Comparison of ENCODE assay signal across 14 cellular contexts in genomic region chr17:42325026-42325425, GRCh38. TPM values are rescaled to one million over a fixed set of nuclear protein-coding genes. Genes with fewer than 3 reads are reported as not detected.
DNase-seq lines count a peak whose midpoint lies in the region; ATAC-seq and TF ChIP-seq lines count a peak whose summit lies in the region.
"Had no signal": no experiment of that assay in that cellular context is flagged by ENCODE, and none has a peak within 500 bp of the region (broad histone marks: within the 10 kb centered on the region; RNA-seq: fewer than 3 reads in every experiment).

No MANE protein-coding gene starts in this region.

- no peak overlapping the region for H3K4me3 Mint-ChIP-seq in activated T-cell treated with anti-CD3 and anti-CD28 coated beads, Interleukin-2, amount 50 U/mL, for 72 hours
- H3K4me3 Mint-ChIP-seq in activated CD4-positive, alpha-beta T cell treated with anti-CD3 and anti-CD28 coated beads, Interleukin-2, amount 10 ng/mL, durations not matched to agents 7 days and 5 days, result no peak overlapping the region

- H3K9ac ChIP-seq in colonic mucosa (ENCODE audit: low read depth in 2 of 2, low read length in 2 of 2), result no peak overlapping the region

- H3K36me3 Mint-ChIP-seq in activated T-cell treated with anti-CD3 and anti-CD28 coated beads, Interleukin-2, amount 50 U/mL, for 72 hours (ENCODE audit: insufficient read depth in 2 of 2), result peaks cover 28 to 67% of the 10 kb centered on the region in 2 donors
- H3K36me3 Mint-ChIP-seq in activated CD4-positive, alpha-beta T cell treated with anti-CD3 and anti-CD28 coated beads, Interleukin-2, amount 10 ng/mL, durations not matched to agents 7 days and 5 days (ENCODE audit: low read depth), result peaks cover 62% of the 10 kb centered on the region

- H3K9me3 Mint-ChIP-seq in activated T-cell treated with anti-CD3 and anti-CD28 coated beads, Interleukin-2, amount 50 U/mL, for 72 hours, result no peaks in the 10 kb centered on the region
- no peaks in the 10 kb centered on the region for H3K9me3 Mint-ChIP-seq in activated CD4-positive, alpha-beta T cell treated with anti-CD3 and anti-CD28 coated beads, Interleukin-2, amount 10 ng/mL, durations not matched to agents 7 days and 5 days

- intact Hi-C loops in colonic mucosa (cut with DNase I), result no loop called here

- H3K27ac ChIP-seq in colonic mucosa (no peak overlapping the region), muscle layer of duodenum (ENCODE audit: low read length) (peak overlapping the region; percentile 14)
- H3K27ac ChIP-seq: HL-60 had no signal

- H3K27me3 Mint-ChIP-seq in activated T-cell treated with anti-CD3 and anti-CD28 coated beads, Interleukin-2, amount 50 U/mL, for 72 hours (ENCODE audit: low read depth), result no peaks in the 10 kb centered on the region
- H3K27me3 Mint-ChIP-seq in activated CD4-positive, alpha-beta T cell treated with anti-CD3 and anti-CD28 coated beads, Interleukin-2, amount 10 ng/mL, durations not matched to agents 7 days and 5 days, result no peaks in the 10 kb centered on the region

- POLR2A ChIA-PET in activated CD4-positive, alpha-beta T cell treated with anti-CD3 and anti-CD28 coated beads, Interleukin-2, amount 10 ng/mL, durations not matched to agents 7 days and 5 days (lab: Charles Lee), result no interaction called here

- no peak overlapping the region for H3K27ac Mint-ChIP-seq in activated T-cell treated with anti-CD3 and anti-CD28 coated beads, Interleukin-2, amount 50 U/mL, for 72 hours
- H3K27ac Mint-ChIP-seq in activated CD4-positive, alpha-beta T cell treated with anti-CD3 and anti-CD28 coated beads, Interleukin-2, amount 10 ng/mL, durations not matched to agents 7 days and 5 days, result no peak overlapping the region

- ATAC-seq in GM21737 (IDR thresholded peaks at IDR 0.05; ENCODE audit: unreplicated experiment) (no peak), HG02981 (IDR thresholded peaks at IDR 0.05; ENCODE audit: unreplicated experiment) (no peak)
- no peak for ATAC-seq in activated T-cell treated with anti-CD3 and anti-CD28 coated beads, Interleukin-2, amount 50 U/mL, for 72 hours (replicated peaks in 1 of 2)

- TF ChIP-seq CTCF in AG09309 (IDR thresholded peaks at IDR 0.05; ENCODE audit: control insufficient read depth, insufficient read depth, low read depth, low read length, missing control alignments) (no peak), colonic mucosa (IDR thresholded peaks at IDR 0.05) (no peak)

- peaks cover 39% of the 10 kb centered on the region for H3K4me1 Mint-ChIP-seq in activated T-cell treated with anti-CD3 and anti-CD28 coated beads, Interleukin-2, amount 50 U/mL, for 72 hours (ENCODE audit: low read depth)
- H3K4me1 Mint-ChIP-seq in activated CD4-positive, alpha-beta T cell treated with anti-CD3 and anti-CD28 coated beads, Interleukin-2, amount 10 ng/mL, durations not matched to agents 7 days and 5 days, result peaks cover 34% of the 10 kb centered on the region

- no peak overlapping the region for H3K4me3 ChIP-seq in AG09309 (ENCODE audit: control insufficient read depth, low read depth, low read length)
- H3K4me3 ChIP-seq in MG63, result no peak overlapping the region
- H3K4me3 ChIP-seq in colonic mucosa, result no peak overlapping the region
- H3K4me3 ChIP-seq in muscle layer of duodenum (ENCODE audit: low read depth in 1 of 2, low read length in 2 of 2), result no peak overlapping the region

- H3K9me3 ChIP-seq in MG63, result no peaks in the 10 kb centered on the region
- no peaks in the 10 kb centered on the region for H3K9me3 ChIP-seq in colonic mucosa
- no peaks in the 10 kb centered on the region for H3K9me3 ChIP-seq in muscle layer of duodenum (ENCODE audit: control insufficient read depth in 1 of 2, low read length in 2 of 2)

- H3K36me3 ChIP-seq in MG63 (peaks cover 69% of the 10 kb centered on the region), colonic mucosa (peaks cover 32% of the 10 kb centered on the region), muscle layer of duodenum (ENCODE audit: control insufficient read depth in 1 of 2, insufficient read depth in 2 of 2, low read length in 2 of 2) (peaks cover 58 to 66% of the 10 kb centered on the region in 2 donors)

- DNase-seq in AG09309 (ENCODE audit: low read depth), result peak; percentile 89
- DNase-seq in MG63, result peak; percentile 97
- DNase-seq in colonic mucosa, result peak; percentile 36
- DNase-seq in activated T-cell treated with anti-CD3 and anti-CD28 coated beads, Interleukin-2, amount 50 U/mL, for 72 hours, result no peak
- DNase-seq in activated CD4-positive, alpha-beta T cell treated with anti-CD3 and anti-CD28 coated beads, Interleukin-2, amount 10 ng/mL, durations not matched to agents 7 days and 5 days, result no peak
- DNase-seq: activated CD4-positive, alpha-beta T cell treated with anti-CD3 and anti-CD28 coated beads for 48 hours; DMS 273 treated with DMSO at 0.1 percent for 48 hours; effector CD4-positive, alpha-beta T cell; NCI-H526 treated with DMSO at 0.1 percent for 48 hours; stimulated activated CD8-positive, alpha-beta memory T cell treated with anti-CD3 and anti-CD28 coated beads, Interleukin-4, amount 100 ng/mL, for 48 hours had no signal

- H3K4me1 ChIP-seq in colonic mucosa (no peaks in the 10 kb centered on the region), muscle layer of duodenum (ENCODE audit: control insufficient read depth in 1 of 2, insufficient read depth in 2 of 2, low read length in 2 of 2) (peaks cover 0 to 21% of the 10 kb centered on the region in 2 donors)

- CTCF ChIA-PET in activated CD4-positive, alpha-beta T cell treated with anti-CD3 and anti-CD28 coated beads, Interleukin-2, amount 10 ng/mL, durations not matched to agents 7 days and 5 days (lab: Charles Lee), result interaction anchor here (1.3 to 22.5 kb wide), 3 partner anchors 11 to 80 kb away, joined by 3 to 357 read pairs (median 12); no protein-coding TSS in a partner anchor

- no peaks in the 10 kb centered on the region for H3K27me3 ChIP-seq in MG63
- no peaks in the 10 kb centered on the region for H3K27me3 ChIP-seq in colonic mucosa
- no peaks in the 10 kb centered on the region for H3K27me3 ChIP-seq in muscle layer of duodenum (ENCODE audit: low read depth, low read length)

RNA-seq across cellular contexts. Expression of gene STAT5A, which starts 36.7 kb away (rescaled TPM):
- total RNA-seq in MG63 (2014; rRNA removed; shearing (Covaris generic); ENCODE audit: low replicate concordance), result 4.6 and 23.0 TPM in 2 replicates
- total RNA-seq in colonic mucosa, result 10 to 100 TPM; 22.0 to 22.4 TPM
- total RNA-seq in activated T-cell treated with anti-CD3 and anti-CD28 coated beads, Interleukin-2, amount 50 U/mL, for 72 hours, result 100 to 1,000 TPM; 243 to 264 TPM
- 100 to 1,000 TPM in 1 of 2 experiments, 10 to 100 TPM in 1; 99.5 to 108 TPM for total RNA-seq in activated CD4-positive, alpha-beta T cell treated with anti-CD3 and anti-CD28 coated beads, Interleukin-2, amount 10 ng/mL, durations not matched to agents 7 days and 5 days

RNA-seq across cellular contexts. Expression of gene STAT5B, which starts 48.8 kb away (rescaled TPM):
- 13.7 and 24.3 TPM in 2 replicates for total RNA-seq in MG63 (2014; rRNA removed; shearing (Covaris generic); ENCODE audit: low replicate concordance)
- 10 to 100 TPM; 29.3 to 38.4 TPM for total RNA-seq in colonic mucosa
- total RNA-seq in activated T-cell treated with anti-CD3 and anti-CD28 coated beads, Interleukin-2, amount 50 U/mL, for 72 hours, result 100 to 1,000 TPM; 252 to 269 TPM
- total RNA-seq in activated CD4-positive, alpha-beta T cell treated with anti-CD3 and anti-CD28 coated beads, Interleukin-2, amount 10 ng/mL, durations not matched to agents 7 days and 5 days, result 100 to 1,000 TPM; 150 to 164 TPM

Comparison
In these comparisons a context has a peak if more than half of its experiments do, and no peak if none do; other contexts are left out.
1. DNase-seq: peak in AG09309 (single experiment), MG63 (single experiment) and colonic mucosa (single experiment); none in activated T-cell treated with anti-CD3 and anti-CD28 coated beads, Interleukin-2, amount 50 U/mL, for 72 hours (0 of 2) and activated CD4-positive, alpha-beta T cell treated with anti-CD3 and anti-CD28 coated beads, Interleukin-2, amount 10 ng/mL, durations not matched to agents 7 days and 5 days (single experiment).